ENCODE assay signal across 8 cellular contexts in the genomic region with DNA sequence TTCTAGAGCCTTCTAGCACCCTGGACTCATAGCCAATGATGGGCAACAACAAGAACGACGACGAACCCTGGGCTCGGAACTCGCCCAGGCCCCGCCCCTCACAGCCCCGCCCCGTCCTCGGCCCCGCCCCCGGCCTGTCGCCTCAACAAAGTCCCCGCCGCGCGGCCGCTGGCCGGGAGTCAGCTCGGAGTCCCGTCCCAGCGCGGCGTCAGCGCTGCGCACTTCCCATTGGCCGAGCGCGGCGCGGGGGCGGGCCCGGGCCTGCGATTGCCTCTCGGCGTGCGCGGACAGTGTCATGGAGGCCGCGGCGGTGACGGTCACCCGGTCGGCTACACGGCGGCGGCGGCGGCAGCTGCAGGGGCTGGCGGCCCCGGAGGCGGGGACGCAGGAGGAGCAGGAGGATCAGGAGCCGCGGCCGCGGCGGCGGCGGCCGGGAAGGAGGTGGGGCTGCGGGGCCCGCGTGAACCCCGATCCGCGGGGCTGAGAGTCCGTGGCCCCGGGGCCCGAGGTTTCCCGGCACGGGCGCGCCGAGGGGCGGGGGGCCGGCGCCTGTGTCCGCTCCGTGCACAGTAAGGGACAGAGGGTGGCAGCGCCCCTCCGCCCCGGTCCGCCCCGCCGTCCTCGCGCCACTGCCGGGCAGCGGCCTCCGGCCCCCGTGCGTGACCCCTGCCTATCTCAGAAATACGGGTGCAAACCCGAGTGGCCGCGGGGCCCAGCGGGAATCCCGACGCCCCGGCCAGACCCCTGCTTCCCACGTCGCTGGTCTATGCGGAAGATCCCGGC. TPM values are rescaled to one million over a fixed set of nuclear protein-coding genes. Genes with fewer than 3 reads are reported as not detected.
DNase-seq lines count a peak whose midpoint lies in the region; ATAC-seq and TF ChIP-seq lines count a peak whose summit lies in the region.

A gene with protein sequence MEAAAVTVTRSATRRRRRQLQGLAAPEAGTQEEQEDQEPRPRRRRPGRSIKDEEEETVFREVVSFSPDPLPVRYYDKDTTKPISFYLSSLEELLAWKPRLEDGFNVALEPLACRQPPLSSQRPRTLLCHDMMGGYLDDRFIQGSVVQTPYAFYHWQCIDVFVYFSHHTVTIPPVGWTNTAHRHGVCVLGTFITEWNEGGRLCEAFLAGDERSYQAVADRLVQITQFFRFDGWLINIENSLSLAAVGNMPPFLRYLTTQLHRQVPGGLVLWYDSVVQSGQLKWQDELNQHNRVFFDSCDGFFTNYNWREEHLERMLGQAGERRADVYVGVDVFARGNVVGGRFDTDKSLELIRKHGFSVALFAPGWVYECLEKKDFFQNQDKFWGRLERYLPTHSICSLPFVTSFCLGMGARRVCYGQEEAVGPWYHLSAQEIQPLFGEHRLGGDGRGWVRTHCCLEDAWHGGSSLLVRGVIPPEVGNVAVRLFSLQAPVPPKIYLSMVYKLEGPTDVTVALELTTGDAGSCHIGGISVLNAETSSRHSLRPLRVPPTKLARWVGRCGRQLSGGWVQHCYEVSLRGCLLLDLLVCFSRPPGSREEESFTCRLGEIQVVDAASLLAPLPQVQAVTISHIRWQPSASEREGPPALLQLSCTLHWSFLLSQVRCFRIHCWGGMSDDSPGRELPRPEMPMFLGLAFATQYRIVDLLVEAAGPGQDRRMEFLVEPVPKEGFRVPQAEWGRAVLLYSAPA (plus strand): TSS at position 175 of the 783 bp plus-strand sequence. CDS start 121 bp downstream, at position 296.

- no peaks in the 10 kb centered on the region for H3K27me3 ChIP-seq in Panc1 (ENCODE audit: control insufficient read depth, insufficient read depth, low read length)
- no peaks in the 10 kb centered on the region for H3K27me3 ChIP-seq in esophagus muscularis mucosa
- H3K27me3 ChIP-seq in muscle layer of colon (ENCODE audit: control insufficient read depth in 1 of 2, insufficient read depth in 2 of 2, low read length in 2 of 2) = no peaks in the 10 kb centered on the region

- peak within 1 kb of the TSS; percentile 77 for H3K27ac ChIP-seq in Panc1 (ENCODE audit: low read length)
- H3K27ac ChIP-seq in esophagus muscularis mucosa (replicated peaks in 1 of 4) = peak within 1 kb of the TSS; percentile 83 to 94 (median 88)
- peak within 1 kb of the TSS; percentile 61 for H3K27ac ChIP-seq in muscle layer of colon (ENCODE audit: low read depth, low read length)

- CTCF ChIA-PET in Panc1 (lab: Charles Lee) = interaction anchor here (0.6 to 1.2 kb wide), 5 partner anchors 24 to 319 kb away, joined by 3 to 7 read pairs (median 4); no protein-coding TSS in a partner anchor

- intact Hi-C loops in Panc1 (cut with micrococcal nuclease; ENCODE audit: unreplicated experiment) (no loop called here), esophagus muscularis mucosa (cut with DNase I) (no loop called here)

- no peak for TF ChIP-seq CTCF in Panc1 (IDR thresholded peaks at IDR 0.05)
- TF ChIP-seq CTCF in esophagus muscularis mucosa (IDR thresholded peaks at IDR 0.05) = no peak

- H3K27me3 Mint-ChIP-seq in activated T-cell treated with anti-CD3 and anti-CD28 coated beads, Interleukin-2, amount 50 U/mL, for 4 hours (ENCODE audit: low read depth) = peaks cover 3% of the 10 kb centered on the region

- H3K36me3 ChIP-seq in Panc1 (ENCODE audit: control insufficient read depth, insufficient read depth, low read length) = no peaks in the 10 kb centered on the region
- H3K36me3 ChIP-seq in esophagus muscularis mucosa = peaks cover 8 to 26% (median 23%) of the 10 kb centered on the region in 4 donors
- peaks cover 15% of the 10 kb centered on the region for H3K36me3 ChIP-seq in muscle layer of colon (ENCODE audit: insufficient read depth, low read length)

- H3K4me3 ChIP-seq in Panc1 (ENCODE audit: low read depth in 2 of 2, low read length in 2 of 2) = peak within 1 kb of the TSS; percentile 66 to 67
- H3K4me3 ChIP-seq in esophagus muscularis mucosa = peak within 1 kb of the TSS; percentile 83 to 98 (median 94)
- peak within 1 kb of the TSS; percentile 62 to 64 for H3K4me3 ChIP-seq in muscle layer of colon (ENCODE audit: low read depth in 1 of 2, low read length in 2 of 2)

- H3K9me3 ChIP-seq in Panc1 (ENCODE audit: control insufficient read depth, insufficient read depth, low read depth, low read length) (no peaks in the 10 kb centered on the region), esophagus muscularis mucosa (no peaks in the 10 kb centered on the region), muscle layer of colon (ENCODE audit: low read length) (no peaks in the 10 kb centered on the region)

- peak; percentile 85 for ATAC-seq in GM21717 (IDR thresholded peaks at IDR 0.05; ENCODE audit: unreplicated experiment)
- ATAC-seq in Panc1 = peak; percentile 99
- ATAC-seq in activated T-cell treated with anti-CD3 and anti-CD28 coated beads, Interleukin-2, amount 50 U/mL, for 4 hours = peak; percentile 97 to 98

- WGBS in esophagus muscularis mucosa = 0% methylated on average over 10 of the region's 104 CpGs

- no TSS peak for BruUV-seq in Panc1 (replicated peaks; lab: Mats Ljungman, UMichigan)

- H3K4me3 Mint-ChIP-seq in activated T-cell treated with anti-CD3 and anti-CD28 coated beads, Interleukin-2, amount 50 U/mL, for 4 hours = peak within 1 kb of the TSS; percentile 84

- H3K4me1 ChIP-seq in Panc1 (ENCODE audit: control insufficient read depth, insufficient read depth, low read length) (peaks cover 5% of the 10 kb centered on the region; the same call in 1 of the 2 replicates), esophagus muscularis mucosa (peaks cover 13 to 35% (median 27%) of the 10 kb centered on the region in 4 donors), muscle layer of colon (ENCODE audit: insufficient read depth, low read length) (peaks cover 11% of the 10 kb centered on the region)

- H3K4me1 Mint-ChIP-seq in activated T-cell treated with anti-CD3 and anti-CD28 coated beads, Interleukin-2, amount 50 U/mL, for 4 hours (ENCODE audit: low read depth) = peaks cover 15% of the 10 kb centered on the region

- POLR2A ChIA-PET in Panc1 (lab: Charles Lee) = interaction anchor here (0.6 to 0.7 kb wide), 2 partner anchors 12 to 448 kb away, joined by 3 to 8 read pairs; no protein-coding TSS in a partner anchor

- in situ Hi-C loops in KBM-7 (cut with MboI; ENCODE audit: low pct_unique_long_range_greater_than_20kb, low sequenced_read_pairs) (no loop called here), Panc1 (cut with HindIII; ENCODE audit: low pct_unique_long_range_greater_than_20kb, low sequenced_read_pairs) (no loop called here)

- peaks cover 6% of the 10 kb centered on the region for H3K36me3 Mint-ChIP-seq in activated T-cell treated with anti-CD3 and anti-CD28 coated beads, Interleukin-2, amount 50 U/mL, for 4 hours (ENCODE audit: insufficient read depth)

- H3K9me3 Mint-ChIP-seq in activated T-cell treated with anti-CD3 and anti-CD28 coated beads, Interleukin-2, amount 50 U/mL, for 4 hours = no peaks in the 10 kb centered on the region

- DNase-seq in DMS114 treated with DMSO at 0.1 percent for 48 hours (lab: John Stamatoyannopoulos, UW; ENCODE audit: unreplicated experiment) (peak; percentile 79), KBM-7 (peak; percentile 90), Panc1 (ENCODE audit: low read depth, low spot score) (no peak), esophagus muscularis mucosa (ENCODE audit: extremely low spot score) (peak; percentile 98)
- DNase-seq in activated T-cell treated with anti-CD3 and anti-CD28 coated beads, Interleukin-2, amount 50 U/mL, for 4 hours = peak; percentile 84
- peak; percentile 93 for DNase-seq in stimulated activated CD8-positive, alpha-beta memory T cell treated with anti-CD3 and anti-CD28 coated beads, Interleukin-4, amount 100 ng/mL, for 48 hours

- no peak for TF ChIP-seq POLR2A in esophagus muscularis mucosa (IDR thresholded peaks at IDR 0.05; ENCODE audit: low read depth)

- TF ChIP-seq EP300 in esophagus muscularis mucosa (IDR thresholded peaks at IDR 0.05) = no peak

- H3K9ac ChIP-seq in muscle layer of colon (ENCODE audit: low read length) = peak within 1 kb of the TSS; percentile 65

RNA-seq across cellular contexts. Expression of the gene that starts here (rescaled TPM):
- 32.3 TPM for total RNA-seq in Panc1 (2021; ENCODE audit: unreplicated experiment)
- 20.4 TPM for polyA plus RNA-seq in Panc1 (2012; ENCODE audit: insufficient read length)
- total RNA-seq in activated T-cell treated with anti-CD3 and anti-CD28 coated beads, Interleukin-2, amount 50 U/mL, for 4 hours = 10 to 100 TPM; 26.1 to 34.3 (median 30.5) TPM
- 10 to 100 TPM; 10.4 to 23.7 (median 19.1) TPM for total RNA-seq in esophagus muscularis mucosa
